ENCODE assay signal across 7 cellular contexts in genomic region chr15:64380130-64380870, GRCh38. TPM values are rescaled to one million over a fixed set of nuclear protein-coding genes. Genes with fewer than 3 reads are reported as not detected.
DNase-seq lines count a peak whose midpoint lies in the region; ATAC-seq and TF ChIP-seq lines count a peak whose summit lies in the region.
"Not testable (repeated sequence)": the region's sequence is repeated elsewhere in the genome, so short reads cannot be mapped to it uniquely, and the experiment has no call there.

No MANE protein-coding gene starts in this region.

- H3K27me3 Mint-ChIP-seq in T-helper 2 cell treated with Interferon-gamma antibody and Interleukin-4, amounts not matched to agents 5 μg/mL and 100 μg/mL, for 36 hours (ENCODE audit: low read depth); activated naive CD8-positive, alpha-beta T cell treated with anti-CD3 and anti-CD28 coated beads, Interleukin-2, amount 10 ng/mL, durations not matched to agents 7 days and 5 days: not testable (repeated sequence)

- POLR2A ChIA-PET in activated naive CD8-positive, alpha-beta T cell treated with anti-CD3 and anti-CD28 coated beads, Interleukin-2, amount 10 ng/mL, durations not matched to agents 7 days and 5 days (lab: Charles Lee): interaction anchor here (0.5 to 1.6 kb wide), 5 partner anchors 19 to 514 kb away, joined by 3 to 5 read pairs (median 3); partner anchors contain the start of gene CSNK1G1

- H3K4me2 ChIP-seq in parathyroid adenoma (ENCODE audit: low read length): not testable (repeated sequence)

- not testable (repeated sequence) for H3K27me3 ChIP-seq in kidney epithelial cell (ENCODE audit: control insufficient read depth, insufficient read depth, low read length); parathyroid adenoma (ENCODE audit: control insufficient read depth, insufficient read depth, low read length)

- not testable (repeated sequence) for H3K4me1 ChIP-seq in ES-I3 (ENCODE audit: insufficient read depth, low read length); parathyroid adenoma

- peak overlapping the region; percentile 96 for H3K27ac Mint-ChIP-seq in T-helper 2 cell treated with Interferon-gamma antibody and Interleukin-4, amounts not matched to agents 5 μg/mL and 100 μg/mL, for 36 hours
- peak overlapping the region; percentile 85 for H3K27ac Mint-ChIP-seq in activated naive CD8-positive, alpha-beta T cell treated with anti-CD3 and anti-CD28 coated beads, Interleukin-2, amount 10 ng/mL, durations not matched to agents 7 days and 5 days

- ATAC-seq in activated naive CD8-positive, alpha-beta T cell treated with anti-CD3 and anti-CD28 coated beads, Interleukin-2, amount 10 ng/mL, durations not matched to agents 7 days and 5 days (ENCODE audit: low read depth): not testable (repeated sequence)

- H3K9me3 ChIP-seq in ES-I3 (ENCODE audit: control insufficient read depth, insufficient read depth, low read length); parathyroid adenoma (ENCODE audit: control insufficient read depth, low read length): not testable (repeated sequence)

- H3K79me2 ChIP-seq in parathyroid adenoma: not testable (repeated sequence)

- H3K9ac ChIP-seq in ES-I3 (ENCODE audit: low read depth, low read length): peak overlapping the region; percentile 85
- not testable (repeated sequence) for H3K9ac ChIP-seq in parathyroid adenoma

- H3K4me3 Mint-ChIP-seq in T-helper 2 cell treated with Interferon-gamma antibody and Interleukin-4, amounts not matched to agents 5 μg/mL and 100 μg/mL, for 36 hours: peak overlapping the region; percentile 97
- peak overlapping the region; percentile 92 for H3K4me3 Mint-ChIP-seq in activated naive CD8-positive, alpha-beta T cell treated with anti-CD3 and anti-CD28 coated beads, Interleukin-2, amount 10 ng/mL, durations not matched to agents 7 days and 5 days

- not testable (repeated sequence) for H3K27ac ChIP-seq in parathyroid adenoma

- DNase-seq in LNCaP clone FGC (ENCODE audit: low read depth); T-helper 2 cell treated with Interferon-gamma antibody and Interleukin-4, amounts not matched to agents 5 μg/mL and 100 μg/mL, for 36 hours (ENCODE audit: low spot score); activated naive CD8-positive, alpha-beta T cell treated with anti-CD3 and anti-CD28 coated beads, Interleukin-2, amount 10 ng/mL, durations not matched to agents 7 days and 5 days; epithelial cell of proximal tubule (ENCODE audit: low read depth); kidney epithelial cell (ENCODE audit: low read depth): not testable (repeated sequence)

- H3K4me3 ChIP-seq in LNCaP clone FGC (ENCODE audit: low read depth, low read length) (peak overlapping the region; percentile 80), epithelial cell of proximal tubule (ENCODE audit: low read depth, low read length) (peak overlapping the region; percentile 67), kidney epithelial cell (ENCODE audit: low read depth, low read length) (peak overlapping the region; percentile 65)
- not testable (repeated sequence) for H3K4me3 ChIP-seq in parathyroid adenoma (ENCODE audit: low read depth, low read length)

- H3K9me3 Mint-ChIP-seq in T-helper 2 cell treated with Interferon-gamma antibody and Interleukin-4, amounts not matched to agents 5 μg/mL and 100 μg/mL, for 36 hours; activated naive CD8-positive, alpha-beta T cell treated with anti-CD3 and anti-CD28 coated beads, Interleukin-2, amount 10 ng/mL, durations not matched to agents 7 days and 5 days: not testable (repeated sequence)

- H3K4me1 Mint-ChIP-seq in T-helper 2 cell treated with Interferon-gamma antibody and Interleukin-4, amounts not matched to agents 5 μg/mL and 100 μg/mL, for 36 hours (ENCODE audit: low read depth): peaks cover 19% of the 10 kb centered on the region
- H3K4me1 Mint-ChIP-seq in activated naive CD8-positive, alpha-beta T cell treated with anti-CD3 and anti-CD28 coated beads, Interleukin-2, amount 10 ng/mL, durations not matched to agents 7 days and 5 days: peaks cover 16% of the 10 kb centered on the region

- peaks cover 27% of the 10 kb centered on the region for H3K36me3 Mint-ChIP-seq in T-helper 2 cell treated with Interferon-gamma antibody and Interleukin-4, amounts not matched to agents 5 μg/mL and 100 μg/mL, for 36 hours (ENCODE audit: low read depth)
- peaks cover 17% of the 10 kb centered on the region for H3K36me3 Mint-ChIP-seq in activated naive CD8-positive, alpha-beta T cell treated with anti-CD3 and anti-CD28 coated beads, Interleukin-2, amount 10 ng/mL, durations not matched to agents 7 days and 5 days

- not testable (repeated sequence) for TF ChIP-seq CTCF in LNCaP clone FGC (IDR thresholded peaks at IDR 0.05; ENCODE audit: control insufficient read depth, extremely low read depth, insufficient read depth); epithelial cell of proximal tubule (conservative IDR thresholded peaks at IDR 0.05; ENCODE audit: low read depth, low read length); kidney epithelial cell (IDR thresholded peaks at IDR 0.05; ENCODE audit: insufficient read depth, low read length, poor library complexity, severe bottlenecking); parathyroid adenoma (IDR thresholded peaks at IDR 0.05)

- H2AFZ ChIP-seq in parathyroid adenoma: peak overlapping the region; percentile 73

- H3K36me3 ChIP-seq in ES-I3 (ENCODE audit: insufficient read depth, low read length); kidney epithelial cell (ENCODE audit: control insufficient read depth, insufficient read depth, low read length); parathyroid adenoma (ENCODE audit: control insufficient read depth, insufficient read depth, low read length): not testable (repeated sequence)

RNA-seq across cellular contexts. Expression of gene PCLAF, which starts 0.9 kb away (rescaled TPM):
- total RNA-seq in activated naive CD8-positive, alpha-beta T cell treated with anti-CD3 and anti-CD28 coated beads, Interleukin-2, amount 10 ng/mL, durations not matched to agents 7 days and 5 days: 100 to 1,000 TPM in 1 of 2 experiments, 10 to 100 TPM in 1; 94.2 to 110 TPM
- total RNA-seq in epithelial cell of proximal tubule (65.5 and 107 TPM in 2 replicates), kidney epithelial cell (2.6 and 8.4 TPM in 2 replicates)

RNA-seq across cellular contexts. Expression of gene TRIP4, which starts 7.3 kb away (rescaled TPM):
- 10 to 100 TPM; 23.7 to 25.7 TPM for total RNA-seq in activated naive CD8-positive, alpha-beta T cell treated with anti-CD3 and anti-CD28 coated beads, Interleukin-2, amount 10 ng/mL, durations not matched to agents 7 days and 5 days
- total RNA-seq in epithelial cell of proximal tubule (6.7 and 9.4 TPM in 2 replicates), kidney epithelial cell (12.3 and 15.0 TPM in 2 replicates)

RNA-seq across cellular contexts. Expression of gene CSNK1G1, which starts 24.3 kb away (rescaled TPM):
- 10 to 100 TPM; 26.2 to 26.7 TPM for total RNA-seq in activated naive CD8-positive, alpha-beta T cell treated with anti-CD3 and anti-CD28 coated beads, Interleukin-2, amount 10 ng/mL, durations not matched to agents 7 days and 5 days
- total RNA-seq in epithelial cell of proximal tubule (12.0 and 12.3 TPM in 2 replicates), kidney epithelial cell (23.5 and 27.8 TPM in 2 replicates)
